Comparison of ENCODE assay signal across 14 cellular contexts in the genomic region with DNA sequence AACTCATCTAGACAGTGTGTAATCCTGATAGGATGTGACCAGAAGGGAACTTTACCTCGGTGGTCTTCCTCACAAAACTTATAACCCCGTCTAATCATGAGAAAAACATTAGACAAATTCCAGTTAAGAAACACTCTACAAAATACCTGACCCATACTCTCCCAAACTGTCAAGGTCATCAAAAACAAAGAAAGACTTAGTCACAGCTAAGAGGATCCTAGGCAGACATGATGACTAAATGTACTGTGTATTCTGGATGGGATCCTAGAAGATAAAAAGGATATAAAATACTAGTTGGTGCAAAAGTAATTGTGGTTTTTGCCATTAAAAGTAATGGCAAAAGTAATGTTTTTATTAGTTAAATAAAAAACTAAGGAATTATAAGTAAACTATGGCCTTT.
A peak's percentile ranks its signal among the peaks of the same experiment; 100 is the strongest.
DNase-seq lines count a peak whose midpoint lies in the region; ATAC-seq and TF ChIP-seq lines count a peak whose summit lies in the region.
"Had no signal": no experiment of that assay in that cellular context is flagged by ENCODE, and none has a peak within 500 bp of the region (broad histone marks: within the 10 kb centered on the region; RNA-seq: fewer than 3 reads in every experiment).

No MANE protein-coding gene starts in this region.

- H3K27ac ChIP-seq in body of pancreas (no peak overlapping the region), adrenal gland (no peak overlapping the region)
- H3K27ac ChIP-seq: C4-2B had no signal

- H3K4me1 ChIP-seq in body of pancreas (peaks cover 10% of the 10 kb centered on the region), adrenal gland (replicated peaks in 1 of 2) (no peaks in the 10 kb centered on the region)

- H3K9me3 ChIP-seq in body of pancreas (no peaks in the 10 kb centered on the region), adrenal gland (replicated peaks in 1 of 3) (no peaks in the 10 kb centered on the region)

- intact Hi-C loops in body of pancreas (cut with DNase I) (no loop called here), adrenal gland (cut with DNase I) (no loop called here)

- WGBS in body of pancreas, 2 donors, result 65 to 74% methylated on average over 2 of the region's 2 CpGs
- 28 to 49% (median 33%) methylated on average over 2 of the region's 2 CpGs for WGBS in adrenal gland, 4 donors

- TF ChIP-seq POLR2A in body of pancreas (IDR thresholded peaks at IDR 0.05), result no peak
- TF ChIP-seq POLR2A in adrenal gland (IDR thresholded peaks at IDR 0.05), result no peak

- TF ChIP-seq CTCF in body of pancreas (IDR thresholded peaks at IDR 0.05) (no peak), adrenal gland (IDR thresholded peaks at IDR 0.05) (no peak)

- DNase-seq in A172 (ENCODE audit: low spot score) (peak; percentile 48), NCI-H226 (peak; percentile 6), body of pancreas (no peak), iris pigment epithelial cell (ENCODE audit: low read depth) (peak; percentile 8), adrenal gland (no peak), epidermal melanocyte (ENCODE audit: insufficient read length, low spot score) (no peak)
- DNase-seq: GOT3; NCI-H146; NCI-H69; NK-92 treated with Interleukin-12 subunit alpha and Interleukin-12 subunit beta, amount 100 ng/mL, for 24 hours; OCI-M1 had no signal

- H3K27me3 ChIP-seq in body of pancreas (no peaks in the 10 kb centered on the region), adrenal gland (no peaks in the 10 kb centered on the region)

- ATAC-seq in body of pancreas (peak; percentile 72), SK-N-SH treated with all-trans-retinoic acid at 6 μM for 48 hours (no peak), HG03045 (IDR thresholded peaks at IDR 0.05; ENCODE audit: unreplicated experiment) (no peak)

- H3K4me3 ChIP-seq in body of pancreas, result no peak overlapping the region
- no peak overlapping the region for H3K4me3 ChIP-seq in adrenal gland

- no peaks in the 10 kb centered on the region for H3K36me3 ChIP-seq in body of pancreas (replicated peaks in 1 of 2; ENCODE audit: insufficient read depth in 1 of 2, low read depth in 2 of 2)
- H3K36me3 ChIP-seq in adrenal gland (replicated peaks in 1 of 2), result no peaks in the 10 kb centered on the region

TF ChIP-seq in SK-N-SH treated with all-trans-retinoic acid at 6 μM for 48 hours, 23 proteins besides CTCF, POLR2A, EP300 and RAD21:
- TF ChIP-seq TCF4 (CRISPR knock-in tag; IDR thresholded peaks at IDR 0.05; ENCODE audit: borderline replicate concordance), result no peak
- TF ChIP-seq CSDC2 (CRISPR knock-in tag; IDR thresholded peaks at IDR 0.05), result no peak
- no peak for TF ChIP-seq ZFP30 (CRISPR knock-in tag; IDR thresholded peaks at IDR 0.05)
- no peak for TF ChIP-seq TOX (CRISPR knock-in tag; IDR thresholded peaks at IDR 0.05; ENCODE audit: borderline replicate concordance)
TF ChIP-seq in SK-N-SH treated with all-trans-retinoic acid at 6 μM for 48 hours: peak in this region for 0.

Comparison
In these comparisons a context has a peak if more than half of its experiments do, and no peak if none do; other contexts are left out.
1. DNase-seq: peak in A172 (single experiment), NCI-H226 (single experiment) and iris pigment epithelial cell (single experiment); none in body of pancreas (0 of 4), adrenal gland (0 of 7) and epidermal melanocyte (single experiment).